ENCODE assay signal across 11 cellular contexts in genomic region chr17:81918762-81919545, GRCh38. TPM values are rescaled to one million over a fixed set of nuclear protein-coding genes. Genes with fewer than 3 reads are reported as not detected.
DNase-seq lines count a peak whose midpoint lies in the region; ATAC-seq, FAIRE-seq and TF ChIP-seq lines count a peak whose summit lies in the region.
"Had no signal": no experiment of that assay in that cellular context is flagged by ENCODE, and none has a peak within 500 bp of the region (broad histone marks: within the 10 kb centered on the region; RNA-seq: fewer than 3 reads in every experiment).

No MANE protein-coding gene starts in this region.

- H3K18ac ChIP-seq in H1 (ENCODE audit: extremely low read depth, low read length): no peak overlapping the region

- no peak for TF ChIP-seq CTCF in H1 (IDR thresholded peaks at IDR 0.05; ENCODE audit: control extremely low read depth in 1 of 3, insufficient read depth in 1 of 3, low read depth in 1 of 3, low read length in 3 of 3)
- no peak for TF ChIP-seq CTCF in gastrocnemius medialis (IDR thresholded peaks at IDR 0.05 in 4 of 5, conservative IDR thresholded peaks at IDR 0.05 in 1 of 5)
- TF ChIP-seq CTCF in ascending aorta (IDR thresholded peaks at IDR 0.05): no peak
- no peak for TF ChIP-seq CTCF in ovary (IDR thresholded peaks at IDR 0.05)

- TF ChIP-seq RAD21 in H1 (IDR thresholded peaks at IDR 0.05 in 1 of 2, conservative IDR thresholded peaks at IDR 0.05 in 1 of 2; ENCODE audit: low read depth in 2 of 2, low read length in 2 of 2): no peak

- H4K8ac ChIP-seq in H1 (ENCODE audit: extremely low read depth, insufficient read depth, low read length): no peak overlapping the region

- intact Hi-C loops in gastrocnemius medialis (cut with DNase I; ENCODE audit: low total_unique reads) (no loop called here), ascending aorta (cut with DNase I) (no loop called here), ovary (cut with DNase I) (no loop called here)

- no peak overlapping the region for H2BK15ac ChIP-seq in H1 (ENCODE audit: low read length)

- H2BK5ac ChIP-seq in H1 (ENCODE audit: low read depth, low read length): 0 out of 2 replicates have a peak overlapping the region, but pooled peaks have one; percentile 10

- 93% methylated on average over 15 of the region's 15 CpGs; no CpG with 5 or more reads in 1 of the 2 experiments for WGBS in H1 (ENCODE audit: extremely low coverage in 1 of 2, insufficient coverage in 1 of 2, insufficient read length in 1 of 2, insufficient replicate concordance in 2 of 2, low coverage in 1 of 2, low lambda C conversion rate in 2 of 2, missing lambda C conversion rate in 1 of 2), 2 experiments
- WGBS in ovary, 3 donors: 82 to 83% (median 82%) methylated on average over 14 to 15 of the region's 15 CpGs

- POLR2A ChIA-PET in H1 (lab: Charles Lee; ENCODE audit: partially characterized antibody): interaction anchor here (1.0 to 1.5 kb wide), 2 partner anchors 9 to 17 kb away, joined by 3 read pairs; partner anchors contain the start of genes MAFG and NPB

- peaks cover 7 to 59% of the 10 kb centered on the region in 2 experiments; a peak in 3 of 4 replicates for H3K79me2 ChIP-seq in H1 (ENCODE audit: control insufficient read depth in 1 of 2, insufficient read depth in 2 of 2, low read length in 2 of 2)

- CTCF ChIA-PET in H1 (lab: Charles Lee; ENCODE audit: partially characterized antibody): interaction anchor here (0.6 to 1.0 kb wide), 2 partner anchors 101 to 333 kb away, joined by 3 read pairs; no protein-coding TSS in a partner anchor

- no peak overlapping the region for H3K56ac ChIP-seq in H1 (replicated peaks; ENCODE audit: insufficient read length, low read depth, low read length)

- peaks cover 28% of the 10 kb centered on the region for H3K79me1 ChIP-seq in H1 (ENCODE audit: low read depth, low read length)

- H2AK5ac ChIP-seq in H1 (ENCODE audit: low read depth, low read length): no peak overlapping the region

- H3K27ac ChIP-seq in H1 (ENCODE audit: low read depth, low read length) (no peak overlapping the region), gastrocnemius medialis (peak overlapping the region; percentile 90 to 98 (median 93)), ascending aorta (peak overlapping the region in 1 of 2 donors; percentile 65), ovary (no peak overlapping the region)

- TF ChIP-seq POLR2A in H1 (IDR thresholded peaks at IDR 0.05; ENCODE audit: control extremely low read depth in 1 of 2, low read depth in 2 of 2, low read length in 2 of 2): no peak
- no peak for TF ChIP-seq POLR2A in gastrocnemius medialis (IDR thresholded peaks at IDR 0.05)
- no peak for TF ChIP-seq POLR2A in ovary (IDR thresholded peaks at IDR 0.05)

- no peak overlapping the region for H3K14ac ChIP-seq in H1 (ENCODE audit: insufficient read length)

- no peak overlapping the region for H2AFZ ChIP-seq in H1 (ENCODE audit: low read length)

- H3K36me3 ChIP-seq in H1 (ENCODE audit: control insufficient read depth in 2 of 4, insufficient read depth in 4 of 4, low read length in 3 of 4) (peaks cover 5 to 32% (median 20%) of the 10 kb centered on the region in 4 experiments), gastrocnemius medialis (peaks cover 0 to 28% of the 10 kb centered on the region in 2 donors), ascending aorta (peaks cover 36 to 44% of the 10 kb centered on the region in 2 donors), ovary (no peaks in the 10 kb centered on the region)

- no peak overlapping the region for H4K5ac ChIP-seq in H1 (ENCODE audit: insufficient read length, low read depth, low read length)

- no peak overlapping the region for H4K91ac ChIP-seq in H1 (replicated peaks; ENCODE audit: insufficient read length, low read length)

- peaks cover 15 to 34% of the 10 kb centered on the region in 2 experiments for H4K20me1 ChIP-seq in H1 (replicated peaks in 1 of 2; ENCODE audit: control insufficient read depth in 1 of 2, insufficient read depth in 2 of 2, low read length in 2 of 2)

- H3K27me3 ChIP-seq in H1 (replicated peaks in 1 of 4; ENCODE audit: control insufficient read depth in 3 of 4, extremely low read depth in 1 of 4, insufficient read depth in 3 of 4, low read length in 3 of 4) (no peaks in the 10 kb centered on the region), gastrocnemius medialis (no peaks in the 10 kb centered on the region), ascending aorta (no peaks in the 10 kb centered on the region), ovary (no peaks in the 10 kb centered on the region)

- no peaks in the 10 kb centered on the region for H3K9me3 ChIP-seq in H1 (ENCODE audit: insufficient read depth in 2 of 2, low read depth in 1 of 2, low read length in 1 of 2)
- no peaks in the 10 kb centered on the region for H3K9me3 ChIP-seq in gastrocnemius medialis
- no peaks in the 10 kb centered on the region for H3K9me3 ChIP-seq in ascending aorta
- no peaks in the 10 kb centered on the region for H3K9me3 ChIP-seq in ovary
- H3K9me3 ChIP-seq: HAP-1 had no signal

- H3K4me3 ChIP-seq in H1 (ENCODE audit: extremely low read depth in 1 of 4, insufficient read depth in 2 of 4, low read depth in 3 of 4, low read length in 4 of 4) (no peak overlapping the region), gastrocnemius medialis (peak overlapping the region in 3 of 4 donors; percentile 61 to 82 (median 68)), ascending aorta (no peak overlapping the region), ovary (no peak overlapping the region)
- H3K4me3 ChIP-seq: lung had no signal

- FAIRE-seq in H1 (lab: Jason Lieb, UNC): no peak
- FAIRE-seq: A204.1 had no signal

- no peak overlapping the region for H3K4me2 ChIP-seq in H1 (ENCODE audit: insufficient read depth in 1 of 2, low read depth in 2 of 2, low read length in 2 of 2)

- no peak overlapping the region for H3K23ac ChIP-seq in H1 (ENCODE audit: insufficient read length)

- H3K9ac ChIP-seq in H1 (replicated peaks in 1 of 4; ENCODE audit: extremely low read depth in 1 of 4, low read depth in 3 of 4, low read length in 3 of 4): no peak overlapping the region

- no peak overlapping the region for H2BK120ac ChIP-seq in H1 (replicated peaks; ENCODE audit: low read depth, low read length)

- no peak overlapping the region for H2BK20ac ChIP-seq in H1 (ENCODE audit: low read length)

- DNase-seq in SIG-M5 treated with dmso at 0.1 percent for 504 hours (lab: John Stamatoyannopoulos, UW; ENCODE audit: unreplicated experiment) (peak; percentile 66), SIG-M5 (lab: John Stamatoyannopoulos, UW) (no peak), NOMO-1 treated with DMSO at 0.1 percent for 48 hours (lab: John Stamatoyannopoulos, UW; ENCODE audit: unreplicated experiment) (peak; percentile 29), H1 (ENCODE audit: low read depth in 1 of 2, low spot score in 2 of 2) (no peak), gastrocnemius medialis (no peak), ascending aorta (ENCODE audit: low spot score in 2 of 2) (no peak), ovary (no peak)

- H3K4me1 ChIP-seq in H1 (replicated peaks in 1 of 4; ENCODE audit: control insufficient read depth in 3 of 4, insufficient read depth in 4 of 4, low read length in 3 of 4) (peaks cover 0 to 24% (median 14%) of the 10 kb centered on the region in 4 experiments; a peak in 6 of 7 replicates), gastrocnemius medialis (peaks cover 62 to 64% of the 10 kb centered on the region in 2 donors), ascending aorta (peaks cover 22 to 30% of the 10 kb centered on the region in 2 donors), ovary (ENCODE audit: insufficient read depth) (peaks cover 19% of the 10 kb centered on the region)

- TF ChIP-seq EP300 in H1 (IDR thresholded peaks at IDR 0.05; ENCODE audit: borderline replicate concordance in 1 of 2, low read depth in 2 of 2, low read length in 2 of 2) (no peak), ovary (IDR thresholded peaks at IDR 0.05) (no peak)

- no peak overlapping the region for H2BK12ac ChIP-seq in H1 (ENCODE audit: low read depth, low read length)

- H3K23me2 ChIP-seq in H1 (ENCODE audit: low read depth, low read length): peaks cover 5% of the 10 kb centered on the region

- in situ Hi-C loops in gastrocnemius medialis (cut with MboI; ENCODE audit: low sequenced_read_pairs in 4 of 4): no loop called here

- H3K4ac ChIP-seq in H1 (replicated peaks; ENCODE audit: insufficient read length, low read depth, low read length): no peak overlapping the region

- ATAC-seq in gastrocnemius medialis (no peak), GM19397 (IDR thresholded peaks at IDR 0.05; ENCODE audit: unreplicated experiment) (no peak)

RNA-seq across cellular contexts. Expression of gene SIRT7, which starts 1.0 kb away (rescaled TPM):
- 16.6 and 18.7 TPM in 2 replicates for total RNA-seq in H1 (2021; fragmentation: NEBNext Ultra II Directional; extraction: Animal tissue kit (Norgen Biotek cat#: 25700))
- polyA plus RNA-seq in H1 (2011; rRNA removed) (5.8 and 10.3 TPM in 2 replicates), ovary (10 to 100 TPM in 1 of 2 donors, 1 to 10 TPM in 1; 3.4 to 15.2 TPM)
- polyA plus RNA-seq in H1 (2011; cell fraction: cytosol; rRNA removed): 10.4 TPM
- polyA plus RNA-seq in H1 (2011; cell fraction: nucleus; rRNA removed): 37.2 TPM
- polyA plus RNA-seq in H1 (2012, experiment 1 of 2): 15.5 to 18.5 TPM (median 16.8 TPM) in 4 replicates
- 9.9 TPM for polyA plus RNA-seq in H1 (2012, experiment 2 of 2)
- 10.7 TPM for polyA plus RNA-seq in H1 (2013, experiment 1 of 2)
- 10.0 TPM for polyA plus RNA-seq in H1 (2013, experiment 2 of 2)
- 19.9 and 21.5 TPM in 2 replicates for polyA minus RNA-seq in H1 (2011; rRNA and poly(A)+ RNA removed)
- polyA minus RNA-seq in H1 (2011; cell fraction: cytosol; rRNA and poly(A)+ RNA removed): 10.5 TPM
- polyA minus RNA-seq in H1 (2011; cell fraction: nucleus; rRNA and poly(A)+ RNA removed): 23.1 TPM
- total RNA-seq in gastrocnemius medialis (10 to 100 TPM in 1 of 4 donors, 1 to 10 TPM in 3; 7.2 to 11.4 (median 8.3) TPM), ascending aorta (32.6 TPM), ovary (10 to 100 TPM; 12.6 to 17.7 (median 15.5) TPM)

RNA-seq across cellular contexts. Expression of gene PCYT2, which starts 7.8 kb away (rescaled TPM):
- 29.9 and 31.0 TPM in 2 replicates for total RNA-seq in H1 (2021; fragmentation: NEBNext Ultra II Directional; extraction: Animal tissue kit (Norgen Biotek cat#: 25700))
- polyA plus RNA-seq in H1 (2011; rRNA removed) (31.3 and 37.7 TPM in 2 replicates), ovary (10 to 100 TPM; 20.6 to 29.7 TPM)
- polyA plus RNA-seq in H1 (2011; cell fraction: cytosol; rRNA removed): 42.9 TPM
- 82.5 TPM for polyA plus RNA-seq in H1 (2011; cell fraction: nucleus; rRNA removed)
- 19.0 to 35.2 TPM (median 29.2 TPM) in 4 replicates for polyA plus RNA-seq in H1 (2012, experiment 1 of 2)
- polyA plus RNA-seq in H1 (2012, experiment 2 of 2): 29.9 TPM
- polyA plus RNA-seq in H1 (2013, experiment 1 of 2): 20.7 TPM
- 19.4 TPM for polyA plus RNA-seq in H1 (2013, experiment 2 of 2)
- polyA minus RNA-seq in H1 (2011; rRNA and poly(A)+ RNA removed): 22.7 and 29.5 TPM in 2 replicates
- polyA minus RNA-seq in H1 (2011; cell fraction: cytosol; rRNA and poly(A)+ RNA removed): 17.1 TPM
- 46.4 TPM for polyA minus RNA-seq in H1 (2011; cell fraction: nucleus; rRNA and poly(A)+ RNA removed)
- total RNA-seq in gastrocnemius medialis (10 to 100 TPM; 22.6 to 44.8 (median 37.1) TPM), ascending aorta (81.1 TPM), ovary (10 to 100 TPM; 12.6 to 71.4 (median 25.7) TPM)

RNA-seq across cellular contexts. Expression of gene MAFG, which starts 8.6 kb away (rescaled TPM):
- 26.9 and 27.7 TPM in 2 replicates for total RNA-seq in H1 (2021; fragmentation: NEBNext Ultra II Directional; extraction: Animal tissue kit (Norgen Biotek cat#: 25700))
- polyA plus RNA-seq in H1 (2011; rRNA removed) (25.5 and 36.9 TPM in 2 replicates), ovary (10 to 100 TPM in 1 of 2 donors, 1 to 10 TPM in 1; 9.5 to 11.8 TPM)
- 22.0 TPM for polyA plus RNA-seq in H1 (2011; cell fraction: cytosol; rRNA removed)
- 71.6 TPM for polyA plus RNA-seq in H1 (2011; cell fraction: nucleus; rRNA removed)
- polyA plus RNA-seq in H1 (2012, experiment 1 of 2): 25.0 to 30.3 TPM (median 27.4 TPM) in 4 replicates
- polyA plus RNA-seq in H1 (2012, experiment 2 of 2): 24.6 TPM
- 26.0 TPM for polyA plus RNA-seq in H1 (2013, experiment 1 of 2)
- polyA plus RNA-seq in H1 (2013, experiment 2 of 2): 25.6 TPM
- 13.0 and 13.1 TPM in 2 replicates for polyA minus RNA-seq in H1 (2011; rRNA and poly(A)+ RNA removed)
- 7.5 TPM for polyA minus RNA-seq in H1 (2011; cell fraction: cytosol; rRNA and poly(A)+ RNA removed)
- polyA minus RNA-seq in H1 (2011; cell fraction: nucleus; rRNA and poly(A)+ RNA removed): 13.1 TPM
- total RNA-seq in gastrocnemius medialis (10 to 100 TPM; 37.1 to 65.5 (median 51.9) TPM), ascending aorta (28.7 TPM), ovary (10 to 100 TPM; 10.6 to 21.1 (median 16.3) TPM)

RNA-seq across cellular contexts. Expression of gene NPB, which starts 16.9 kb away (rescaled TPM):
- total RNA-seq in H1 (2021; fragmentation: NEBNext Ultra II Directional; extraction: Animal tissue kit (Norgen Biotek cat#: 25700)): 0.80 and 1.5 TPM in 2 replicates
- 2.5 and 3.9 TPM in 2 replicates for polyA plus RNA-seq in H1 (2011; rRNA removed)
- 1.6 TPM for polyA plus RNA-seq in H1 (2011; cell fraction: cytosol; rRNA removed)
- polyA plus RNA-seq in H1 (2011; cell fraction: nucleus; rRNA removed): 1.5 TPM
- 0.48 to 0.69 TPM (median 0.53 TPM) in 3 of 4 replicates, not detected in the other for polyA plus RNA-seq in H1 (2012, experiment 1 of 2)
- polyA plus RNA-seq in H1 (2012, experiment 2 of 2): 0.91 TPM
- polyA plus RNA-seq in H1 (2013, experiment 1 of 2): 1.6 TPM
- 1.3 TPM for polyA plus RNA-seq in H1 (2013, experiment 2 of 2)
- polyA minus RNA-seq in H1 (2011; rRNA and poly(A)+ RNA removed): 0.80 and 1.0 TPM in 2 replicates
- not detected for polyA minus RNA-seq in H1 (2011; cell fraction: cytosol; rRNA and poly(A)+ RNA removed)
- polyA minus RNA-seq in H1 (2011; cell fraction: nucleus; rRNA and poly(A)+ RNA removed): 3.9 TPM
- total RNA-seq in gastrocnemius medialis: 1 to 10 TPM in 2 of 4 donors, under 1 TPM in 1, not detected in 1; 0.46 to 1.4 (median 1.1) TPM
- total RNA-seq in ascending aorta: 1.5 TPM
- 1 to 10 TPM in 5 of 7 donors, under 1 TPM in 2; 0.67 to 3.1 (median 1.4) TPM for total RNA-seq in ovary
- polyA plus RNA-seq in ovary: 1 to 10 TPM in 1 of 2 donors, under 1 TPM in 1; 0.43 to 1.3 TPM

RNA-seq across cellular contexts. Expression of gene PYCR1, which starts 18.1 kb away (rescaled TPM):
- 127 and 145 TPM in 2 replicates for total RNA-seq in H1 (2021; fragmentation: NEBNext Ultra II Directional; extraction: Animal tissue kit (Norgen Biotek cat#: 25700))
- polyA plus RNA-seq in H1 (2011; rRNA removed): 213 and 284 TPM in 2 replicates
- 241 TPM for polyA plus RNA-seq in H1 (2011; cell fraction: cytosol; rRNA removed)
- 213 TPM for polyA plus RNA-seq in H1 (2011; cell fraction: nucleus; rRNA removed)
- polyA plus RNA-seq in H1 (2012, experiment 1 of 2): 105 to 176 TPM (median 162 TPM) in 4 replicates
- polyA plus RNA-seq in H1 (2012, experiment 2 of 2): 176 TPM
- polyA plus RNA-seq in H1 (2013, experiment 1 of 2): 94.5 TPM
- polyA plus RNA-seq in H1 (2013, experiment 2 of 2): 95.9 TPM
- 144 and 159 TPM in 2 replicates for polyA minus RNA-seq in H1 (2011; rRNA and poly(A)+ RNA removed)
- polyA minus RNA-seq in H1 (2011; cell fraction: cytosol; rRNA and poly(A)+ RNA removed): 72.7 TPM
- polyA minus RNA-seq in H1 (2011; cell fraction: nucleus; rRNA and poly(A)+ RNA removed): 51.5 TPM
- 10 to 100 TPM in 3 of 4 donors, 1 to 10 TPM in 1; 5.6 to 16.8 (median 11.6) TPM for total RNA-seq in gastrocnemius medialis
- 31.5 TPM for total RNA-seq in ascending aorta
- 100 to 1,000 TPM in 1 of 7 donors, 10 to 100 TPM in 2, 1 to 10 TPM in 4; 1.5 to 119 (median 9.4) TPM for total RNA-seq in ovary
- polyA plus RNA-seq in ovary: 1 to 10 TPM; 6.1 to 8.1 TPM

Comparison
In these comparisons a context has a peak if more than half of its experiments do, and no peak if none do; other contexts are left out.
1. DNase-seq: peak in SIG-M5 treated with dmso at 0.1 percent for 504 hours (single experiment) and NOMO-1 treated with DMSO at 0.1 percent for 48 hours (single experiment); none in SIG-M5 (single experiment), H1 (0 of 2), gastrocnemius medialis (0 of 2), ascending aorta (0 of 2) and ovary (0 of 5).
2. H3K27ac ChIP-seq: peak in gastrocnemius medialis (4 of 4); none in H1 (single experiment) and ovary (0 of 2).
3. H3K4me3 ChIP-seq: peak in gastrocnemius medialis (3 of 4); none in H1 (0 of 4), ascending aorta (0 of 2) and ovary (single experiment).